Comparison of ENCODE assay signal across 1 cellular context in the genomic region with DNA sequence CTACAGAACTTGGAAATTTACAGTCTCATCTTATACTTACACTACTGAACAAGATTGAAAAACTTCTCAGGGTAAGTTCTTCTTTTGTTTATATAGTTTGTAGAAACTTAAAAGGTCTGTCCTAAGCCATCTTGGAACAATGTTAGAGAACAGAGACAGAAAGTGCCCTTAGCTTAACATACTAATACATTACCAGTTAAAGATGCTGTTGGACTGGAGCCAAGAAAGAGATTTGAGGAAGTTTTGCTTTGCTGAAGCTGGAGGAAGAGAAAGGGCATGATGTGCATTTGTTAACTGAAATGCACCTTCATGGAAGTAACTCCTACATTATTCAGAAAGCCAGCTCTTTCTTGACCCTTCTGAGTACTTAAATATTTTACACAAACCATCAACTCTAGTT.
TF ChIP-seq lines count a peak whose summit lies in the region.

No MANE protein-coding gene starts in this region.

TF ChIP-seq in GM23338, 12 proteins besides CTCF, POLR2A, EP300 and RAD21 (continued from another document):
- TF ChIP-seq, protein P1, sequence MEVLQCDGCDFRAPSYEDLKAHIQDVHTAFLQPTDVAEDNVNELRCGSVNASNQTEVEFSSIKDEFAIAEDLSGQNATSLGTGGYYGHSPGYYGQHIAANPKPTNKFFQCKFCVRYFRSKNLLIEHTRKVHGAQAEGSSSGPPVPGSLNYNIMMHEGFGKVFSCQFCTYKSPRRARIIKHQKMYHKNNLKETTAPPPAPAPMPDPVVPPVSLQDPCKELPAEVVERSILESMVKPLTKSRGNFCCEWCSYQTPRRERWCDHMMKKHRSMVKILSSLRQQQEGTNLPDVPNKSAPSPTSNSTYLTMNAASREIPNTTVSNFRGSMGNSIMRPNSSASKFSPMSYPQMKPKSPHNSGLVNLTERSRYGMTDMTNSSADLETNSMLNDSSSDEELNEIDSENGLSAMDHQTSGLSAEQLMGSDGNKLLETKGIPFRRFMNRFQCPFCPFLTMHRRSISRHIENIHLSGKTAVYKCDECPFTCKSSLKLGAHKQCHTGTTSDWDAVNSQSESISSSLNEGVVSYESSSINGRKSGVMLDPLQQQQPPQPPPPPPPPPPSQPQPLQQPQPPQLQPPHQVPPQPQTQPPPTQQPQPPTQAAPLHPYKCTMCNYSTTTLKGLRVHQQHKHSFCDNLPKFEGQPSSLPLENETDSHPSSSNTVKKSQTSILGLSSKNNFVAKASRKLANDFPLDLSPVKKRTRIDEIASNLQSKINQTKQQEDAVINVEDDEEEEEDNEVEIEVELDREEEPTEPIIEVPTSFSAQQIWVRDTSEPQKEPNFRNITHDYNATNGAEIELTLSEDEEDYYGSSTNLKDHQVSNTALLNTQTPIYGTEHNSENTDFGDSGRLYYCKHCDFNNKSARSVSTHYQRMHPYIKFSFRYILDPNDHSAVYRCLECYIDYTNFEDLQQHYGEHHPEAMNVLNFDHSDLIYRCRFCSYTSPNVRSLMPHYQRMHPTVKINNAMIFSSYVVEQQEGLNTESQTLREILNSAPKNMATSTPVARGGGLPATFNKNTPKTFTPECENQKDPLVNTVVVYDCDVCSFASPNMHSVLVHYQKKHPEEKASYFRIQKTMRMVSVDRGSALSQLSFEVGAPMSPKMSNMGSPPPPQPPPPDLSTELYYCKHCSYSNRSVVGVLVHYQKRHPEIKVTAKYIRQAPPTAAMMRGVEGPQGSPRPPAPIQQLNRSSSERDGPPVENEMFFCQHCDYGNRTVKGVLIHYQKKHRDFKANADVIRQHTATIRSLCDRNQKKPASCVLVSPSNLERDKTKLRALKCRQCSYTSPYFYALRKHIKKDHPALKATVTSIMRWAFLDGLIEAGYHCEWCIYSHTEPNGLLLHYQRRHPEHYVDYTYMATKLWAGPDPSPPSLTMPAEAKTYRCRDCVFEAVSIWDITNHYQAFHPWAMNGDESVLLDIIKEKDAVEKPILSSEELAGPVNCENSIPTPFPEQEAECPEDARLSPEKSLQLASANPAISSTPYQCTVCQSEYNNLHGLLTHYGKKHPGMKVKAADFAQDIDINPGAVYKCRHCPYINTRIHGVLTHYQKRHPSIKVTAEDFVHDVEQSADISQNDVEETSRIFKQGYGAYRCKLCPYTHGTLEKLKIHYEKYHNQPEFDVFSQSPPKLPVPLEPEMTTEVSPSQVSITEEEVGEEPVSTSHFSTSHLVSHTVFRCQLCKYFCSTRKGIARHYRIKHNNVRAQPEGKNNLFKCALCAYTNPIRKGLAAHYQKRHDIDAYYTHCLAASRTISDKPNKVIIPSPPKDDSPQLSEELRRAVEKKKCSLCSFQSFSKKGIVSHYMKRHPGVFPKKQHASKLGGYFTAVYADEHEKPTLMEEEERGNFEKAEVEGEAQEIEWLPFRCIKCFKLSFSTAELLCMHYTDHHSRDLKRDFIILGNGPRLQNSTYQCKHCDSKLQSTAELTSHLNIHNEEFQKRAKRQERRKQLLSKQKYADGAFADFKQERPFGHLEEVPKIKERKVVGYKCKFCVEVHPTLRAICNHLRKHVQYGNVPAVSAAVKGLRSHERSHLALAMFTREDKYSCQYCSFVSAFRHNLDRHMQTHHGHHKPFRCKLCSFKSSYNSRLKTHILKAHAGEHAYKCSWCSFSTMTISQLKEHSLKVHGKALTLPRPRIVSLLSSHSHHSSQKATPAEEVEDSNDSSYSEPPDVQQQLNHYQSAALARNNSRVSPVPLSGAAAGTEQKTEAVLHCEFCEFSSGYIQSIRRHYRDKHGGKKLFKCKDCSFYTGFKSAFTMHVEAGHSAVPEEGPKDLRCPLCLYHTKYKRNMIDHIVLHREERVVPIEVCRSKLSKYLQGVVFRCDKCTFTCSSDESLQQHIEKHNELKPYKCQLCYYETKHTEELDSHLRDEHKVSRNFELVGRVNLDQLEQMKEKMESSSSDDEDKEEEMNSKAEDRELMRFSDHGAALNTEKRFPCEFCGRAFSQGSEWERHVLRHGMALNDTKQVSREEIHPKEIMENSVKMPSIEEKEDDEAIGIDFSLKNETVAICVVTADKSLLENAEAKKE (CRISPR knock-in tag; IDR thresholded peaks at IDR 0.05), result no peak
- TF ChIP-seq ZNF331 (CRISPR knock-in tag; IDR thresholded peaks at IDR 0.05; ENCODE audit: low read depth), result no peak
TF ChIP-seq in GM23338: peak in this region for 0.
